13 cellular contexts compared by ENCODE assay signal in the genomic region with DNA sequence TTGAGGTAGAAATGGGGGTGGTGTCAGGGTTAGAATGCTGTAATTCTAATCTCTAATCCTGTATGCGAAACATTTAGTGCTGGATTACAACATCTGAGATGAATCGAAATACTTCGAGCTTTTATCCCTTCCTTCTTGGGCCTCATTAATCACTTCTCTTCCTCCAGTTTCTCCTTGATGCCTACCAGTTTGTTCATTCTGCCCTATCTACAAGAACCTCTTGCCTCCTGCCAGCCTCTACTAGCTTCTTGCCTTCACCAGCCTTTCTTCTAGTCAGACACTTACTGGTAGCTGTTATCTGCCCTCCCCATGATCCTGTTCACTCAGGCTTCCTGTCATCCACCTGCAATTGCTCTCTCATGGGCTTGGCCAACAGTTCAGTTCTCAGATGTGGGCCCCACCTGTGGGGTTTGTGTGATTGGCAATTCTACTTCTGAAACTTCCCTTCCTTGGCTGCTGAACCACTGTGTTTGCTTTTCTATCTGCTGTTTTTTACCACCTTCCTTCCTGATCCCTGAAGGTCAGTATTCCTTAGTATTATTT. TPM values are rescaled to one million over a fixed set of nuclear protein-coding genes. Genes with fewer than 3 reads are reported as not detected.
DNase-seq lines count a peak whose midpoint lies in the region; ATAC-seq and TF ChIP-seq lines count a peak whose summit lies in the region.
"Had no signal": no experiment of that assay in that cellular context is flagged by ENCODE, and none has a peak within 500 bp of the region (broad histone marks: within the 10 kb centered on the region; RNA-seq: fewer than 3 reads in every experiment).

No MANE protein-coding gene starts in this region.

- H3K27ac ChIP-seq in thoracic aorta, result peak overlapping the region; percentile 70 to 74
- H3K27ac ChIP-seq: neural progenitor cell had no signal

- no peak for TF ChIP-seq CTCF in mucosa of descending colon (IDR thresholded peaks at IDR 0.05)
- no peak for TF ChIP-seq CTCF in thoracic aorta (IDR thresholded peaks at IDR 0.05)

- intact Hi-C loops in mucosa of descending colon (cut with DNase I, micrococcal nuclease), result no loop called here

- H3K27me3 ChIP-seq in thoracic aorta (replicated peaks; ENCODE audit: insufficient read depth), result no peaks in the 10 kb centered on the region
- H3K27me3 ChIP-seq: neural progenitor cell had no signal

- H3K36me3 ChIP-seq in mucosa of descending colon (ENCODE audit: low read depth) (peaks cover 5% of the 10 kb centered on the region), thoracic aorta (peaks cover 62% of the 10 kb centered on the region)

- H3K27ac Mint-ChIP-seq in activated naive CD4-positive, alpha-beta T cell treated with anti-CD3 and anti-CD28 coated beads, Interleukin-2, amount 10 ng/mL, durations not matched to agents 7 days and 5 days, result peak overlapping the region; percentile 68
- peak overlapping the region; percentile 27 for H3K27ac Mint-ChIP-seq in activated CD4-positive, alpha-beta memory T cell treated with anti-CD3 and anti-CD28 coated beads, Interleukin-2, amount 10 ng/mL, durations not matched to agents 7 days and 5 days
- H3K27ac Mint-ChIP-seq: neural progenitor cell had no signal

- POLR2A ChIA-PET in activated CD4-positive, alpha-beta memory T cell treated with anti-CD3 and anti-CD28 coated beads, Interleukin-2, amount 10 ng/mL, durations not matched to agents 7 days and 5 days (lab: Charles Lee), result interaction anchor here (0.9 to 1.2 kb wide), 2 partner anchors 24 to 26 kb away, joined by 3 to 4 read pairs; a partner anchor contains a TSS

- no peaks in the 10 kb centered on the region for H3K9me3 Mint-ChIP-seq in activated naive CD4-positive, alpha-beta T cell treated with anti-CD3 and anti-CD28 coated beads, Interleukin-2, amount 10 ng/mL, durations not matched to agents 7 days and 5 days
- no peaks in the 10 kb centered on the region for H3K9me3 Mint-ChIP-seq in activated CD4-positive, alpha-beta memory T cell treated with anti-CD3 and anti-CD28 coated beads, Interleukin-2, amount 10 ng/mL, durations not matched to agents 7 days and 5 days
- H3K9me3 Mint-ChIP-seq: neural progenitor cell had no signal

- peak overlapping the region; percentile 25 for H3K4me3 Mint-ChIP-seq in activated naive CD4-positive, alpha-beta T cell treated with anti-CD3 and anti-CD28 coated beads, Interleukin-2, amount 10 ng/mL, durations not matched to agents 7 days and 5 days
- H3K4me3 Mint-ChIP-seq in activated CD4-positive, alpha-beta memory T cell treated with anti-CD3 and anti-CD28 coated beads, Interleukin-2, amount 10 ng/mL, durations not matched to agents 7 days and 5 days, result no peak overlapping the region
- H3K4me3 Mint-ChIP-seq: neural progenitor cell had no signal

- ATAC-seq in mucosa of descending colon (peak; percentile 79), thoracic aorta (ENCODE audit: insufficient number of reproducible peaks, low FRiP score, low read depth) (no peak), HG03108 (IDR thresholded peaks at IDR 0.05; ENCODE audit: unreplicated experiment) (no peak), HG03175 (IDR thresholded peaks at IDR 0.05; ENCODE audit: unreplicated experiment) (no peak)

- peaks cover 44% of the 10 kb centered on the region for H3K4me1 Mint-ChIP-seq in activated naive CD4-positive, alpha-beta T cell treated with anti-CD3 and anti-CD28 coated beads, Interleukin-2, amount 10 ng/mL, durations not matched to agents 7 days and 5 days
- H3K4me1 Mint-ChIP-seq in activated CD4-positive, alpha-beta memory T cell treated with anti-CD3 and anti-CD28 coated beads, Interleukin-2, amount 10 ng/mL, durations not matched to agents 7 days and 5 days, result peaks cover 34% of the 10 kb centered on the region
- H3K4me1 Mint-ChIP-seq: neural progenitor cell had no signal

- DNase-seq in activated naive CD4-positive, alpha-beta T cell treated with anti-CD3 and anti-CD28 coated beads, Interleukin-2, amount 10 ng/mL, durations not matched to agents 7 days and 5 days, result peak; percentile 57
- no peak for DNase-seq in activated naive CD4-positive, alpha-beta T cell treated with anti-CD3 and anti-CD28 coated beads, Interleukin-2, amount 50 U/mL, for 16 hours
- DNase-seq in activated CD4-positive, alpha-beta memory T cell treated with anti-CD3 and anti-CD28 coated beads, Interleukin-2, amount 10 ng/mL, durations not matched to agents 7 days and 5 days, result no peak
- DNase-seq in mucosa of descending colon (no peak), thoracic aorta (ENCODE audit: low spot score) (no peak), DMS53 treated with DMSO at 0.1 percent for 48 hours (lab: John Stamatoyannopoulos, UW; ENCODE audit: unreplicated experiment) (no peak)
- DNase-seq: DMS79, KBM-7, left cardiac atrium, NCI-H1694 had no signal

- H3K4me3 ChIP-seq in mucosa of descending colon (no peak overlapping the region), thoracic aorta (no peak overlapping the region)
- H3K4me3 ChIP-seq: neural progenitor cell had no signal

- peaks cover 67% of the 10 kb centered on the region for H3K36me3 Mint-ChIP-seq in activated naive CD4-positive, alpha-beta T cell treated with anti-CD3 and anti-CD28 coated beads, Interleukin-2, amount 10 ng/mL, durations not matched to agents 7 days and 5 days
- peaks cover 78% of the 10 kb centered on the region for H3K36me3 Mint-ChIP-seq in activated CD4-positive, alpha-beta memory T cell treated with anti-CD3 and anti-CD28 coated beads, Interleukin-2, amount 10 ng/mL, durations not matched to agents 7 days and 5 days (ENCODE audit: low read depth)

- CTCF ChIA-PET in activated naive CD4-positive, alpha-beta T cell treated with anti-CD3 and anti-CD28 coated beads, Interleukin-2, amount 10 ng/mL, durations not matched to agents 7 days and 5 days (lab: Charles Lee), result no interaction called here
- CTCF ChIA-PET in activated CD4-positive, alpha-beta memory T cell treated with anti-CD3 and anti-CD28 coated beads, Interleukin-2, amount 10 ng/mL, durations not matched to agents 7 days and 5 days (lab: Charles Lee), result no interaction called here

- H3K4me1 ChIP-seq in mucosa of descending colon (ENCODE audit: low read depth), result peaks cover 16% of the 10 kb centered on the region
- peaks cover 10 to 19% of the 10 kb centered on the region in 2 donors for H3K4me1 ChIP-seq in thoracic aorta (ENCODE audit: control insufficient read depth in 1 of 2, low read depth in 2 of 2)
- H3K4me1 ChIP-seq: neural progenitor cell had no signal

- H3K9me3 ChIP-seq in mucosa of descending colon (no peaks in the 10 kb centered on the region), thoracic aorta (no peaks in the 10 kb centered on the region)

- H3K27me3 Mint-ChIP-seq in activated naive CD4-positive, alpha-beta T cell treated with anti-CD3 and anti-CD28 coated beads, Interleukin-2, amount 10 ng/mL, durations not matched to agents 7 days and 5 days, result no peaks in the 10 kb centered on the region
- H3K27me3 Mint-ChIP-seq in activated CD4-positive, alpha-beta memory T cell treated with anti-CD3 and anti-CD28 coated beads, Interleukin-2, amount 10 ng/mL, durations not matched to agents 7 days and 5 days, result no peaks in the 10 kb centered on the region

RNA-seq across cellular contexts. Expression of a gene that starts 15.4 kb away (rescaled TPM):
- total RNA-seq in activated CD4-positive, alpha-beta memory T cell treated with anti-CD3 and anti-CD28 coated beads, Interleukin-2, amount 10 ng/mL, durations not matched to agents 7 days and 5 days, result 10 to 100 TPM; 14.1 to 15.0 TPM
- total RNA-seq in mucosa of descending colon (100 to 1,000 TPM in 2 of 3 donors, 10 to 100 TPM in 1; 98.1 to 163 (median 109) TPM), thoracic aorta (10 to 100 TPM; 48.1 to 67.4 TPM)

RNA-seq across cellular contexts. Expression of a gene that starts 25.0 kb away (rescaled TPM):
- total RNA-seq in activated CD4-positive, alpha-beta memory T cell treated with anti-CD3 and anti-CD28 coated beads, Interleukin-2, amount 10 ng/mL, durations not matched to agents 7 days and 5 days, result 100 to 1,000 TPM; 282 to 290 TPM
- total RNA-seq in mucosa of descending colon, result 100 to 1,000 TPM; 185 to 262 (median 221) TPM
- total RNA-seq in thoracic aorta, result 100 to 1,000 TPM; 289 to 405 TPM

RNA-seq across cellular contexts. Expression of a gene that starts 25.2 kb away (rescaled TPM):
- total RNA-seq in activated CD4-positive, alpha-beta memory T cell treated with anti-CD3 and anti-CD28 coated beads, Interleukin-2, amount 10 ng/mL, durations not matched to agents 7 days and 5 days, result 100 to 1,000 TPM; 190 to 193 TPM
- total RNA-seq in mucosa of descending colon (100 to 1,000 TPM; 363 to 417 (median 379) TPM), thoracic aorta (100 to 1,000 TPM; 404 to 447 TPM)
